ENCODE assay signal across 16 cellular contexts in genomic region chr18:22166070-22166972, GRCh38. TPM values are rescaled to one million over a fixed set of nuclear protein-coding genes. Genes with fewer than 3 reads are reported as not detected.
A peak's percentile ranks its signal among the peaks of the same experiment; 100 is the strongest.
DNase-seq lines count a peak whose midpoint lies in the region; ATAC-seq, FAIRE-seq and TF ChIP-seq lines count a peak whose summit lies in the region.
"Had no signal": no experiment of that assay in that cellular context is flagged by ENCODE, and none has a peak within 500 bp of the region (broad histone marks: within the 10 kb centered on the region; RNA-seq: fewer than 3 reads in every experiment).

No MANE protein-coding gene starts in this region.

- H2BK15ac ChIP-seq in H9 (ENCODE audit: low read depth, low read length) = no peak overlapping the region

- H3K18ac ChIP-seq in H9 (ENCODE audit: insufficient read length, low read depth, low read length) = no peak overlapping the region

- 0 out of 2 replicates have a peak, but pooled peaks cover 2% of the 10 kb centered on the region for H3K4me1 ChIP-seq in H9 (ENCODE audit: insufficient read depth, low read length)
- no peaks in the 10 kb centered on the region for H3K4me1 ChIP-seq in rectal smooth muscle tissue (ENCODE audit: control insufficient read depth, insufficient read depth, low read length)

- in situ Hi-C loops in KBM-7 (cut with MboI; ENCODE audit: low pct_unique_long_range_greater_than_20kb, low sequenced_read_pairs) = no loop called here

- no peak overlapping the region for H3K27ac ChIP-seq in H9 (ENCODE audit: insufficient read length, low read depth, low read length)
- H3K27ac ChIP-seq in rectal smooth muscle tissue (ENCODE audit: low read depth, low read length) = no peak overlapping the region
- H3K27ac ChIP-seq in CD4-positive, alpha-beta T cell (ENCODE audit: low read depth, low read length) = no peak overlapping the region
- H3K27ac ChIP-seq: KMS-11 had no signal

- intact Hi-C loops in CD4-positive, alpha-beta T cell (cut with DNase I, micrococcal nuclease) = loop anchor here in 1 of 2 experiments (10.0 kb wide), 1 partner anchor 58 kb away; no protein-coding TSS in a partner anchor

- peaks cover 86% of the 10 kb centered on the region for H3K27me3 ChIP-seq in H9 (ENCODE audit: insufficient read depth, low read length)
- H3K27me3 ChIP-seq in rectal smooth muscle tissue (ENCODE audit: control insufficient read depth, insufficient read depth, low read length) = peaks cover 38% of the 10 kb centered on the region
- peaks cover 90% of the 10 kb centered on the region for H3K27me3 ChIP-seq in CD4-positive, alpha-beta T cell (ENCODE audit: control insufficient read depth, insufficient read depth, low read length)

- H3K4me3 ChIP-seq in rectal smooth muscle tissue (ENCODE audit: low read length) = peak overlapping the region; percentile 64

- no peak overlapping the region for H3K14ac ChIP-seq in H9 (ENCODE audit: insufficient read depth, low read length)

- no peaks in the 10 kb centered on the region for H3K9me3 ChIP-seq in H9 (ENCODE audit: control insufficient read depth, low read depth, low read length)
- no peaks in the 10 kb centered on the region for H3K9me3 ChIP-seq in CD4-positive, alpha-beta T cell (ENCODE audit: control insufficient read depth, low read length)

- no peak overlapping the region for H4K91ac ChIP-seq in H9 (ENCODE audit: insufficient read length, low read depth, low read length)

- no peaks in the 10 kb centered on the region for H3K79me1 ChIP-seq in H9 (ENCODE audit: insufficient read depth, low read depth, low read length, poor library complexity, severe bottlenecking)

- H3K36me3 Mint-ChIP-seq in H9 (ENCODE audit: insufficient read depth in 1 of 3, low read depth in 3 of 3) = no peaks in the 10 kb centered on the region; a peak in 1 of 7 replicates
- no peaks in the 10 kb centered on the region for H3K36me3 Mint-ChIP-seq in CD4-positive, alpha-beta T cell (ENCODE audit: low read depth)

- no peak overlapping the region for H3K9ac ChIP-seq in H9 (ENCODE audit: extremely low read depth, insufficient read length, low read length)
- H3K9ac ChIP-seq in rectal smooth muscle tissue (ENCODE audit: low read length) = no peak overlapping the region
- H3K9ac ChIP-seq: KMS-11 had no signal

- peak overlapping the region; percentile 40 to 74 for H3K4me3 Mint-ChIP-seq in H9
- H3K4me3 Mint-ChIP-seq in CD4-positive, alpha-beta T cell = no peak overlapping the region
- H3K4me3 Mint-ChIP-seq: activated T-cell treated with anti-CD3 and anti-CD28 coated beads, Interleukin-2, amount 50 U/mL, for 4 hours; T-helper 2 cell treated with Interferon-gamma antibody and Interleukin-4, amounts not matched to agents 5 μg/mL and 100 μg/mL, for 36 hours had no signal

- H3K9me3 Mint-ChIP-seq in H9 = no peaks in the 10 kb centered on the region; a peak in 2 of 5 replicates
- H3K9me3 Mint-ChIP-seq in CD4-positive, alpha-beta T cell = no peaks in the 10 kb centered on the region
- H3K9me3 Mint-ChIP-seq: activated T-cell treated with anti-CD3 and anti-CD28 coated beads, Interleukin-2, amount 50 U/mL, for 4 hours; stimulated activated naive CD8-positive, alpha-beta T cell treated with anti-CD3 and anti-CD28 coated beads, Interleukin-15, amount 100 ng/mL, for 72 hours; T-helper 2 cell treated with Interferon-gamma antibody and Interleukin-4, amounts not matched to agents 5 μg/mL and 100 μg/mL, for 36 hours had no signal

- ATAC-seq in HG02852 (IDR thresholded peaks at IDR 0.05; ENCODE audit: unreplicated experiment) = no peak
- ATAC-seq in CD4-positive, alpha-beta T cell (ENCODE audit: poor library complexity) = no peak
- ATAC-seq: activated T-cell treated with anti-CD3 and anti-CD28 coated beads, Interleukin-2, amount 50 U/mL, for 4 hours; stimulated activated naive CD8-positive, alpha-beta T cell treated with anti-CD3 and anti-CD28 coated beads, Interleukin-15, amount 100 ng/mL, for 72 hours had no signal

- CTCF ChIA-PET in CD4-positive, alpha-beta T cell (lab: Charles Lee) = no interaction called here

- no peaks in the 10 kb centered on the region for H3K36me3 ChIP-seq in rectal smooth muscle tissue (ENCODE audit: control insufficient read depth, insufficient read depth, low read length)

- peak overlapping the region; percentile 39 for H3K4me2 ChIP-seq in H9 (ENCODE audit: insufficient read depth, insufficient read length, low read length)
- H3K4me2 ChIP-seq: KMS-11 had no signal

- DNase-seq in H9 = no peak
- DNase-seq in astrocyte of the hippocampus (ENCODE audit: low read depth, low spot score) = peak; percentile 42
- DNase-seq in iPS-NIHi11 (ENCODE audit: low spot score) = peak; percentile 29
- DNase-seq in D721Med (ENCODE audit: insufficient read length, low spot score) = no peak
- no peak for DNase-seq in KBM-7
- DNase-seq in CD4-positive, alpha-beta T cell = no peak
- DNase-seq: activated T-cell treated with anti-CD3 and anti-CD28 coated beads, Interleukin-2, amount 50 U/mL, for 4 hours; effector CD8-positive, alpha-beta T cell; GDM1; stimulated activated CD4-positive, alpha-beta T cell treated with anti-CD3 and anti-CD28 coated beads, Interleukin-15, amount 100 ng/mL, for 24 hours; stimulated activated naive CD8-positive, alpha-beta T cell treated with anti-CD3 and anti-CD28 coated beads, Interleukin-15, amount 100 ng/mL, for 72 hours had no signal

- H2BK5ac ChIP-seq in H9 (ENCODE audit: insufficient read length, low read length) = no peak overlapping the region

- H2AK5ac ChIP-seq in H9 (ENCODE audit: insufficient read length, low read length) = no peak overlapping the region

- POLR2A ChIA-PET in CD4-positive, alpha-beta T cell (lab: Charles Lee) = no interaction called here

- peaks cover 35% of the 10 kb centered on the region for H3K23me2 ChIP-seq in H9 (ENCODE audit: insufficient read length, low read depth, low read length, poor library complexity, severe bottlenecking)

- no peaks in the 10 kb centered on the region for H3K79me2 ChIP-seq in H9 (ENCODE audit: insufficient read depth, low read length)

- no peak overlapping the region for H4K5ac ChIP-seq in H9 (ENCODE audit: insufficient read length, low read depth, low read length)

- H2BK12ac ChIP-seq in H9 (ENCODE audit: insufficient read length, low read depth, low read length) = no peak overlapping the region

- WGBS in H9 (ENCODE audit: extremely low coverage, insufficient read length, low lambda C conversion rate) = no CpG with 5 or more reads among the region's 46 CpGs

- TF ChIP-seq CTCF in H9 (conservative IDR thresholded peaks at IDR 0.05) (no peak), D721Med (IDR thresholded peaks at IDR 0.05; ENCODE audit: insufficient read depth, missing control alignments) (no peak)
- no peak for TF ChIP-seq CTCF in CD4-positive, alpha-beta T cell (IDR thresholded peaks at IDR 0.05)

- no peak overlapping the region for H2BK20ac ChIP-seq in H9 (ENCODE audit: low read depth, low read length, poor library complexity, severe bottlenecking)

- no peaks in the 10 kb centered on the region for H4K20me1 ChIP-seq in H9 (ENCODE audit: control insufficient read depth, insufficient read depth, insufficient read length)

- no peak overlapping the region for H2BK120ac ChIP-seq in H9 (ENCODE audit: low read depth, low read length, poor library complexity, severe bottlenecking)

- H4K8ac ChIP-seq in H9 (replicated peaks; ENCODE audit: insufficient read length, low read depth, low read length) = no peak overlapping the region

- no peak for FAIRE-seq in D721Med (lab: Jason Lieb, UNC)
- FAIRE-seq: islet of Langerhans had no signal

- peaks cover 97% of the 10 kb centered on the region for H3K27me3 Mint-ChIP-seq in H9 (ENCODE audit: low read depth)
- H3K27me3 Mint-ChIP-seq in CD4-positive, alpha-beta T cell = peaks cover 86% of the 10 kb centered on the region

- H3K56ac ChIP-seq in H9 (ENCODE audit: insufficient read length, low read depth, low read length) = no peak overlapping the region

- no peak overlapping the region for H2AFZ ChIP-seq in H9 (ENCODE audit: low read length)

- H3T11ph ChIP-seq in H9 (ENCODE audit: low read length) = no peak overlapping the region

- no peak overlapping the region for H3K23ac ChIP-seq in H9 (ENCODE audit: insufficient read length, low read depth, low read length)

- no peak overlapping the region for H3K27ac Mint-ChIP-seq in H9
- no peak overlapping the region for H3K27ac Mint-ChIP-seq in CD4-positive, alpha-beta T cell
- H3K27ac Mint-ChIP-seq: stimulated activated naive CD8-positive, alpha-beta T cell treated with anti-CD3 and anti-CD28 coated beads, Interleukin-15, amount 100 ng/mL, for 72 hours; T-helper 2 cell treated with Interferon-gamma antibody and Interleukin-4, amounts not matched to agents 5 μg/mL and 100 μg/mL, for 36 hours had no signal

- H3K4ac ChIP-seq in H9 (ENCODE audit: low read depth, low read length) = no peak overlapping the region

- H3K4me1 Mint-ChIP-seq in H9 = peaks cover 31 to 39% of the 10 kb centered on the region in 2 experiments
- H3K4me1 Mint-ChIP-seq in CD4-positive, alpha-beta T cell (ENCODE audit: low read depth) = peaks cover 13% of the 10 kb centered on the region

RNA-seq across cellular contexts. Expression of gene GATA6, which starts 3.1 kb away (rescaled TPM):
- total RNA-seq in H9 (2021) = 0.04 TPM in 1 of 2 replicates, not detected in the other
- under 1 TPM; 0.08 to 0.14 TPM for total RNA-seq in CD4-positive, alpha-beta T cell

Comparison
In these comparisons a context has a peak if more than half of its experiments do, and no peak if none do; other contexts are left out.
1. DNase-seq: peak in astrocyte of the hippocampus (single experiment) and iPS-NIHi11 (single experiment); none in H9 (single experiment), D721Med (single experiment), KBM-7 (single experiment) and CD4-positive, alpha-beta T cell (0 of 10).